ENCODE assay signal across 1 cellular context in the genomic region with DNA sequence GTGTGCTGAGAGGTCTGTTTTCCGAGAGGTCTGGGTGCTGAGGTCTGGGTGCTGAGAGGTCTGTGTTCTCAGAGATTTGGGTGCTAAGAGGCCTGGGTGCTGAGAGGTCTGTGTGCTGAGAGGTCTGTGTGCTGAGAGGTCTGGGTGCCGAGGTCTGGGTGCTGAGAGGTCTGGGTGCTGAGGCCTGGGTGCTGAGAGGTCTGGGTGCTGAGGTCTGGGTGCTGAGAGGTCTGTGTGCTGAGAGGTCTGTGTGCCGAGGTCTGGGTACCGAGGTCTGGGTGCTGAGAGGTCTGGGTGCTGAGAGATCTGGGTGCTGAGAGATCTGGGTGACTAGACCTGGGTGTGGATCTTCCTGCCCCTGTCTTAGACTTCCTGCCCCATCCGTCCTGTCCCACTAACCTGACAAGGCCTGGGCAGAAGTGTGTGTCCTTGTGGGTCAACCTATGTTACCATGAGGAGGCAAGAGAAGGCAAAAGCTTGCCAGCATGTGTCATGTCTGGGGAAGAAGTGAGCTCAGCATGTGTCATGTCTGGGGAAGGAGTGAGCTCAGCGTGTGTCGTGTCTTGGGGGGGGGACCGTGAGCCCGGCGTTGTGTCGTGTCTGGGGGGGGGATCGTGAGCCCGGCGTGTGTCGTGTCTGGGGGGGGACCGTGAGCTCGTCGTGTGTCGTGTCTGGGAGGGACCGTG.
TF ChIP-seq lines count a peak whose summit lies in the region.

No MANE protein-coding gene starts in this region.

TF ChIP-seq in IMR-90, 13 proteins besides CTCF, POLR2A, EP300 and RAD21 (continued from another document):
- TF ChIP-seq FOS (IDR thresholded peaks at IDR 0.05; ENCODE audit: low read depth, low read length) (no peak), CEBPB (IDR thresholded peaks at IDR 0.05; ENCODE audit: low read depth, low read length) (no peak), MAZ (IDR thresholded peaks at IDR 0.05; ENCODE audit: borderline replicate concordance, low read depth, low read length) (no peak), MXI1 (IDR thresholded peaks at IDR 0.05; ENCODE audit: borderline replicate concordance, low read depth, low read length) (no peak)
- TF ChIP-seq, protein P1, sequence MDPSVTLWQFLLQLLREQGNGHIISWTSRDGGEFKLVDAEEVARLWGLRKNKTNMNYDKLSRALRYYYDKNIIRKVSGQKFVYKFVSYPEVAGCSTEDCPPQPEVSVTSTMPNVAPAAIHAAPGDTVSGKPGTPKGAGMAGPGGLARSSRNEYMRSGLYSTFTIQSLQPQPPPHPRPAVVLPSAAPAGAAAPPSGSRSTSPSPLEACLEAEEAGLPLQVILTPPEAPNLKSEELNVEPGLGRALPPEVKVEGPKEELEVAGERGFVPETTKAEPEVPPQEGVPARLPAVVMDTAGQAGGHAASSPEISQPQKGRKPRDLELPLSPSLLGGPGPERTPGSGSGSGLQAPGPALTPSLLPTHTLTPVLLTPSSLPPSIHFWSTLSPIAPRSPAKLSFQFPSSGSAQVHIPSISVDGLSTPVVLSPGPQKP (IDR thresholded peaks at IDR 0.05; ENCODE audit: borderline replicate concordance, low read depth, low read length) = no peak
TF ChIP-seq in IMR-90: peak in this region for 0.
